8 cellular contexts compared by ENCODE assay signal in the genomic region with DNA sequence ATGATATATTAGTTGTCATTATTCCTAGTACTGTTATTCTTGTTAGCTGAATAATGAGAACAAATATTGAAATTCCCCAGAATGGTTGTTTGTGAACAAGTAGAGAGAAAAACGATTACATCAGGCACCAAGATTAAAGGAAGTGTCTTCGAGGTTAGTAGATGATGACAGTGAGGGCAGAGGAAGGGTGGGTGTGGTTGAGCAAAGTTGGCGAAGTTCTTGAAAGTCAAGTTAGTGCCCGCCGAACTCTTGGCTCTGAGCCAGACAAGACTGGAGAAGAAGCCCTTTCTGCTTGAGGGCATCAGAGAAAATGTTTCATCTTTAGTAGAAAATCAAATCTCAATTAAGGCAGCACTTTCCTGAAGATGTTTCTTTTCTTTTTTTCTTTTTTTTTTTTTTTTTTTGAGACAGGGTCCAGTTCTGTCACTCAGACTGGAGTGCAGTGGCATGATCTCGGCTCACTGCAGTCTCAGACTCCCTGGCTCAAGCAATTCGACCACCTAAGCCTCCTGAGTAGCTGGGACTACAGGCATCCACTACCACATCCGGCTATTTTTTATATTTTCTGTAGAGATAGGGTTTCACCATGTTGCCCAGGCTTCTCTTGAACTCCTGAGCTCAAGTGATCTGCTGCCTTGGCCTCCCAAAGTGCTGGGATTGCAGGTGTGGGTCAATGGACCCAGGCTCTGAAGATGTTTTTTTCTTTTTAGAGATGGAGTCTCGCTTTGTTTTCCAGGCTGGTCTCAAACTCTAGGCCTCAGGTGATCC.
DNase-seq lines count a peak whose midpoint lies in the region; ATAC-seq and TF ChIP-seq lines count a peak whose summit lies in the region.

No MANE protein-coding gene starts in this region.

- peaks cover 11% of the 10 kb centered on the region for H3K36me3 Mint-ChIP-seq in activated T-helper 1 cell treated with anti-CD3 and anti-CD28 coated beads, Interleukin-12 subunit alpha, Interleukin-12 subunit beta, Interleukin-2, Interleukin-4 antibody, amounts not matched to agents 30 ng/mL and 10 ng/mL and 1 ng/mL, durations not matched to agents 14 hours and 24 hours and 36 hours (ENCODE audit: low read depth)

- TF ChIP-seq CTCF in Peyer's patch (IDR thresholded peaks at IDR 0.05) (no peak), lower lobe of right lung (IDR thresholded peaks at IDR 0.05) (no peak)

- intact Hi-C loops in activated T-helper 1 cell treated with anti-CD3 and anti-CD28 coated beads, Interleukin-12 subunit alpha, Interleukin-12 subunit beta, Interleukin-2, Interleukin-4 antibody, amounts not matched to agents 30 ng/mL and 10 ng/mL and 1 ng/mL, durations not matched to agents 14 hours and 24 hours and 36 hours (cut with micrococcal nuclease), result no loop called here
- intact Hi-C loops in lower lobe of right lung (cut with DNase I), result no loop called here

- H3K36me3 ChIP-seq in Peyer's patch, result no peaks in the 10 kb centered on the region
- no peaks in the 10 kb centered on the region for H3K36me3 ChIP-seq in lower lobe of right lung

- ATAC-seq in lower lobe of right lung, result peak; percentile 75 to 77

- peaks cover 48% of the 10 kb centered on the region for H3K4me1 Mint-ChIP-seq in activated T-helper 1 cell treated with anti-CD3 and anti-CD28 coated beads, Interleukin-12 subunit alpha, Interleukin-12 subunit beta, Interleukin-2, Interleukin-4 antibody, amounts not matched to agents 30 ng/mL and 10 ng/mL and 1 ng/mL, durations not matched to agents 14 hours and 24 hours and 36 hours (ENCODE audit: low read depth)

- H3K27me3 ChIP-seq in Peyer's patch (no peaks in the 10 kb centered on the region), lower lobe of right lung (ENCODE audit: low read depth) (no peaks in the 10 kb centered on the region)

- H3K27me3 Mint-ChIP-seq in activated T-helper 1 cell treated with anti-CD3 and anti-CD28 coated beads, Interleukin-12 subunit alpha, Interleukin-12 subunit beta, Interleukin-2, Interleukin-4 antibody, amounts not matched to agents 30 ng/mL and 10 ng/mL and 1 ng/mL, durations not matched to agents 14 hours and 24 hours and 36 hours (ENCODE audit: insufficient read depth), result no peaks in the 10 kb centered on the region

- H3K4me3 ChIP-seq in Peyer's patch (no peak overlapping the region), lower lobe of right lung (no peak overlapping the region)

- H3K27ac ChIP-seq in Peyer's patch (peak overlapping the region in 1 of 4 donors; percentile 6), lower lobe of right lung (no peak overlapping the region)

- peak overlapping the region; percentile 81 for H3K27ac Mint-ChIP-seq in activated T-helper 1 cell treated with anti-CD3 and anti-CD28 coated beads, Interleukin-12 subunit alpha, Interleukin-12 subunit beta, Interleukin-2, Interleukin-4 antibody, amounts not matched to agents 30 ng/mL and 10 ng/mL and 1 ng/mL, durations not matched to agents 14 hours and 24 hours and 36 hours

- H3K4me3 Mint-ChIP-seq in activated T-helper 1 cell treated with anti-CD3 and anti-CD28 coated beads, Interleukin-12 subunit alpha, Interleukin-12 subunit beta, Interleukin-2, Interleukin-4 antibody, amounts not matched to agents 30 ng/mL and 10 ng/mL and 1 ng/mL, durations not matched to agents 14 hours and 24 hours and 36 hours, result peak overlapping the region; percentile 19

- DNase-seq in Peyer's patch (peak in 2 of 3 donors; percentile 77 to 82), lower lobe of right lung (peak; percentile 88), GM19240 (ENCODE audit: insufficient read length, low spot score) (no peak), retina (no peak), HK-2 (ENCODE audit: unreplicated experiment) (no peak), NCI-H187 treated with DMSO at 0.1 percent for 48 hours (lab: John Stamatoyannopoulos, UW) (no peak)
- peak; percentile 61 for DNase-seq in activated T-helper 1 cell treated with anti-CD3 and anti-CD28 coated beads, Interleukin-12 subunit alpha, Interleukin-12 subunit beta, Interleukin-2, Interleukin-4 antibody, amounts not matched to agents 30 ng/mL and 10 ng/mL and 1 ng/mL, durations not matched to agents 14 hours and 24 hours and 36 hours (ENCODE audit: low spot score)
- DNase-seq in stimulated activated naive CD4-positive, alpha-beta T cell (lab: John Stamatoyannopoulos, UW), result peak; percentile 65 to 93 (median 88)

- H3K4me1 ChIP-seq in Peyer's patch (no peaks in the 10 kb centered on the region), lower lobe of right lung (peaks cover 17% of the 10 kb centered on the region)

- TF ChIP-seq POLR2A in Peyer's patch (IDR thresholded peaks at IDR 0.05), result no peak

- H3K9me3 Mint-ChIP-seq in activated T-helper 1 cell treated with anti-CD3 and anti-CD28 coated beads, Interleukin-12 subunit alpha, Interleukin-12 subunit beta, Interleukin-2, Interleukin-4 antibody, amounts not matched to agents 30 ng/mL and 10 ng/mL and 1 ng/mL, durations not matched to agents 14 hours and 24 hours and 36 hours, result peaks cover 4% of the 10 kb centered on the region

- H3K9me3 ChIP-seq in Peyer's patch (no peaks in the 10 kb centered on the region), lower lobe of right lung (no peaks in the 10 kb centered on the region)

Comparison
In these comparisons a context has a peak if more than half of its experiments do, and no peak if none do; other contexts are left out.
1. DNase-seq: peak in Peyer's patch (2 of 3), activated T-helper 1 cell treated with anti-CD3 and anti-CD28 coated beads, Interleukin-12 subunit alpha, Interleukin-12 subunit beta, Interleukin-2, Interleukin-4 antibody, amounts not matched to agents 30 ng/mL and 10 ng/mL and 1 ng/mL, durations not matched to agents 14 hours and 24 hours and 36 hours (single experiment), lower lobe of right lung (single experiment) and stimulated activated naive CD4-positive, alpha-beta T cell (6 of 6); none in GM19240 (single experiment), retina (single experiment), HK-2 (single experiment) and NCI-H187 treated with DMSO at 0.1 percent for 48 hours (single experiment).